Comparison of ENCODE assay signal across 21 cellular contexts in the genomic region with DNA sequence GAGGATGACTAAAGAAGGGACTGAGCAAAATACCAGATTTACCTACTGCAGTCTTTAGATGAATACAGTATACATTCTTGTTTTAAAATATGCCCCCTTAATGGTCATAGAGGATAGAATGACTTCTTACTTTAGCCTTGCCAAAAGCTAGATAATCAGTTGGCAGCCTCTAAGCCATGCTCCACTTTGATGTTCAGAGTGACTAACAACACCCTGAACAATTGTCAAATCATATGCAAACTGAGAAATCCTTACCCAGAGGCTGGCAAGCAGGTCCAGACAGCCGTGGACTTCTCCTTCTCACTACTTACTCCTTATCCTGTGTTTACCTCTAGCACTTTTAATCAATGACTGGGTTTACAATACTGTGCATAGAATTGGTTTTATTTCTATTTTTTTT. TPM values are rescaled to one million over a fixed set of nuclear protein-coding genes. Genes with fewer than 3 reads are reported as not detected.
"Had no signal": no experiment of that assay in that cellular context is flagged by ENCODE, and none has a peak within 500 bp of the region (broad histone marks: within the 10 kb centered on the region; RNA-seq: fewer than 3 reads in every experiment).

No MANE protein-coding gene starts in this region.

- H3K27me3 ChIP-seq: ascending aorta, gastrocnemius medialis, spleen, vagina had no signal

- H3K9me3 Mint-ChIP-seq: activated CD4-positive, alpha-beta memory T cell treated with anti-CD3 and anti-CD28 coated beads, Interleukin-2, amount 10 ng/mL, durations not matched to agents 7 days and 5 days; activated naive CD4-positive, alpha-beta T cell treated with anti-CD3 and anti-CD28 coated beads, Interleukin-2, amount 50 U/mL, for 24 hours; naive B cell; type B pancreatic cell had no signal

- H3K4me3 ChIP-seq: ascending aorta, gastrocnemius medialis, lower lobe of right lung, spleen, thoracic aorta, vagina had no signal

- H3K4me1 Mint-ChIP-seq: activated CD4-positive, alpha-beta memory T cell treated with anti-CD3 and anti-CD28 coated beads, Interleukin-2, amount 10 ng/mL, durations not matched to agents 7 days and 5 days; activated naive CD4-positive, alpha-beta T cell treated with anti-CD3 and anti-CD28 coated beads, Interleukin-2, amount 50 U/mL, for 24 hours; T-helper 17 cell had no signal

- H3K4me1 ChIP-seq: ascending aorta, gastrocnemius medialis, lower lobe of right lung, spleen, vagina had no signal

- H3K27me3 Mint-ChIP-seq: activated CD4-positive, alpha-beta memory T cell treated with anti-CD3 and anti-CD28 coated beads, Interleukin-2, amount 10 ng/mL, durations not matched to agents 7 days and 5 days; activated naive CD4-positive, alpha-beta T cell treated with anti-CD3 and anti-CD28 coated beads, Interleukin-2, amount 50 U/mL, for 24 hours; naive B cell; T-helper 17 cell; type B pancreatic cell had no signal

- H3K9me3 ChIP-seq: ascending aorta, gastrocnemius medialis, lower lobe of right lung, spleen, thoracic aorta, vagina had no signal

- FAIRE-seq: keratinocyte had no signal

- H3K27ac ChIP-seq: ascending aorta, gastrocnemius medialis, lower lobe of right lung, spleen, thoracic aorta, vagina had no signal

- DNase-seq: activated CD4-positive, alpha-beta memory T cell treated with anti-CD3 and anti-CD28 coated beads, Interleukin-2, amount 10 ng/mL, durations not matched to agents 7 days and 5 days; activated CD4-positive, alpha-beta T cell treated with anti-CD3 and anti-CD28 coated beads for 48 hours; activated CD4-positive, CD25-positive, alpha-beta regulatory T cell; activated gamma-delta T cell; gastrocnemius medialis; left colon; lower lobe of right lung; naive B cell; nucleus accumbens; spleen; stimulated activated CD4-positive, alpha-beta T cell treated with anti-CD3 and anti-CD28 coated beads, Interleukin-4, amount 100 ng/mL, for 1 hour; stimulated activated naive CD4-positive, alpha-beta T cell; SW 1271; T-helper 17 cell had no signal

- H3K27ac Mint-ChIP-seq: activated CD4-positive, alpha-beta memory T cell treated with anti-CD3 and anti-CD28 coated beads, Interleukin-2, amount 10 ng/mL, durations not matched to agents 7 days and 5 days; activated naive CD4-positive, alpha-beta T cell treated with anti-CD3 and anti-CD28 coated beads, Interleukin-2, amount 50 U/mL, for 24 hours; type B pancreatic cell had no signal

- H3K4me3 Mint-ChIP-seq: activated CD4-positive, alpha-beta memory T cell treated with anti-CD3 and anti-CD28 coated beads, Interleukin-2, amount 10 ng/mL, durations not matched to agents 7 days and 5 days; activated naive CD4-positive, alpha-beta T cell treated with anti-CD3 and anti-CD28 coated beads, Interleukin-2, amount 50 U/mL, for 24 hours; naive B cell; T-helper 17 cell; type B pancreatic cell had no signal

- ATAC-seq: gastrocnemius medialis, left colon, lower lobe of right lung, T-helper 17 cell had no signal

RNA-seq across cellular contexts. Expression of a gene that starts 23.6 kb away (rescaled TPM):
- polyA plus RNA-seq: neural cell had no signal
